Comparison of ENCODE assay signal across 8 cellular contexts in genomic region chr5:14581891-14582796, GRCh38. TPM values are rescaled to one million over a fixed set of nuclear protein-coding genes. Genes with fewer than 3 reads are reported as not detected.
DNase-seq lines count a peak whose midpoint lies in the region; TF ChIP-seq lines count a peak whose summit lies in the region.

No MANE protein-coding gene starts in this region.

- TF ChIP-seq CTCF in GM12874 (IDR thresholded peaks at IDR 0.05; ENCODE audit: insufficient read depth, low read depth, low read length) (peak; percentile 42), HFFc6 (IDR thresholded peaks at IDR 0.05) (peak; percentile 30), WI38 (IDR thresholded peaks at IDR 0.05; ENCODE audit: low read depth, low read length) (no peak), cardiac fibroblast (IDR thresholded peaks at IDR 0.05; ENCODE audit: low read depth, low read length) (no peak), lower leg skin (IDR thresholded peaks at IDR 0.05) (no peak)

- WGBS in lower leg skin, 2 donors: 3 to 5% methylated on average over 43 to 64 of the region's 86 CpGs

- DNase-seq in HFFc6 (peak; percentile 23), NCI-H1048 (lab: John Stamatoyannopoulos, UW) (peak; percentile 22), cardiac fibroblast (ENCODE audit: low read depth in 2 of 2) (peak; percentile 16 to 22), lower leg skin (ENCODE audit: low spot score in 2 of 2) (peak; percentile 44 to 92), cortex of kidney (lab: John Stamatoyannopoulos, UW) (no peak)
- DNase-seq in stimulated activated CD8-positive, alpha-beta memory T cell treated with anti-CD3 and anti-CD28 coated beads, Interleukin-12 subunit alpha, Interleukin-12 subunit beta, amount 100 ng/mL, for 24 hours (ENCODE audit: extremely low read depth): peak; percentile 52

- intact Hi-C loops in lower leg skin (cut with DNase I; ENCODE audit: low total_unique reads): no loop called here

- peaks cover 41% of the 10 kb centered on the region for H3K27me3 Mint-ChIP-seq in HFFc6 (ENCODE audit: insufficient read depth)

- peak overlapping the region; percentile 56 for H3K4me3 ChIP-seq in WI38 (ENCODE audit: low read depth, low read length)
- peak overlapping the region; percentile 49 to 58 for H3K4me3 ChIP-seq in cardiac fibroblast (replicated peaks in 1 of 2; ENCODE audit: low read depth in 2 of 2, low read length in 2 of 2)
- H3K4me3 ChIP-seq in lower leg skin (ENCODE audit: low read depth, poor library complexity, severe bottlenecking): peak overlapping the region; percentile 77

- no peak for TF ChIP-seq POLR2A in lower leg skin (IDR thresholded peaks at IDR 0.05)

- peaks cover 35% of the 10 kb centered on the region for H3K4me1 Mint-ChIP-seq in HFFc6 (ENCODE audit: low read depth)

- peak overlapping the region; percentile 83 for H3K4me3 Mint-ChIP-seq in HFFc6

- H3K9me3 Mint-ChIP-seq in HFFc6: peaks cover 7% of the 10 kb centered on the region

- no peak overlapping the region for H3K27ac Mint-ChIP-seq in HFFc6

- peaks cover 29% of the 10 kb centered on the region; the same call in 1 of the 2 replicates for H3K36me3 Mint-ChIP-seq in HFFc6 (ENCODE audit: low read depth)

RNA-seq across cellular contexts. Expression of gene OTULINL, which starts 0.6 kb away (rescaled TPM):
- total RNA-seq in HFFc6 (2021; fragmentation: NEBNext Ultra II Directional; extraction: Animal tissue kit (Norgen Biotek cat#: 25700)): 10 to 100 TPM in 4 of 6 experiments, 1 to 10 TPM in 2; 9.3 to 25.7 (median 21.7) TPM
- 10 to 100 TPM in 1 of 4 donors, 1 to 10 TPM in 3; 1.6 to 10.9 (median 2.1) TPM for total RNA-seq in lower leg skin

Comparison
In these comparisons a context has a peak if more than half of its experiments do, and no peak if none do; other contexts are left out.
1. CTCF ChIP-seq: peak in GM12874 (single experiment) and HFFc6 (single experiment); none in WI38 (single experiment), cardiac fibroblast (single experiment) and lower leg skin (0 of 3).
2. Peak in every context shown above with its lines, with median percentiles within 50 percentile points of each other: H3K4me3 ChIP-seq.